23 cellular contexts compared by ENCODE assay signal in genomic region chr1:107414550-107414949, GRCh38.
"Had no signal": no experiment of that assay in that cellular context is flagged by ENCODE, and none has a peak within 500 bp of the region (broad histone marks: within the 10 kb centered on the region; RNA-seq: fewer than 3 reads in every experiment).

No MANE protein-coding gene starts in this region.

- H3K9me3 Mint-ChIP-seq: endodermal cell; naive thymus-derived CD8-positive, alpha-beta T cell; neural crest cell; stimulated activated naive B cell treated with anti-CD40 and anti-IgM and Interleukin-4, amounts not matched to agents 10 μg/mL and 1 μg/mL and 100 μg/mL, for 72 hours; stimulated activated naive CD8-positive, alpha-beta T cell treated with anti-CD3 and anti-CD28 coated beads, Interleukin-15, amount 100 ng/mL, for 72 hours had no signal

- H3K4me1 Mint-ChIP-seq: naive thymus-derived CD8-positive, alpha-beta T cell; neural crest cell; stimulated activated naive B cell treated with anti-CD40 and anti-IgM and Interleukin-4, amounts not matched to agents 10 μg/mL and 1 μg/mL and 100 μg/mL, for 72 hours; stimulated activated naive CD8-positive, alpha-beta T cell treated with anti-CD3 and anti-CD28 coated beads, Interleukin-15, amount 100 ng/mL, for 72 hours had no signal

- H3K4me3 ChIP-seq: coronary artery, gastroesophageal sphincter, mucosa of descending colon, psoas muscle, right lobe of liver, spleen, thoracic aorta, transverse colon had no signal

- H3K27ac Mint-ChIP-seq: endodermal cell; naive thymus-derived CD8-positive, alpha-beta T cell; stimulated activated naive B cell treated with anti-CD40 and anti-IgM and Interleukin-4, amounts not matched to agents 10 μg/mL and 1 μg/mL and 100 μg/mL, for 72 hours; stimulated activated naive CD8-positive, alpha-beta T cell treated with anti-CD3 and anti-CD28 coated beads, Interleukin-15, amount 100 ng/mL, for 72 hours had no signal

- FAIRE-seq: endothelial cell of umbilical vein had no signal

- H3K36me3 Mint-ChIP-seq: naive thymus-derived CD8-positive, alpha-beta T cell; stimulated activated naive B cell treated with anti-CD40 and anti-IgM and Interleukin-4, amounts not matched to agents 10 μg/mL and 1 μg/mL and 100 μg/mL, for 72 hours had no signal

- H3K27me3 Mint-ChIP-seq: stimulated activated naive CD8-positive, alpha-beta T cell treated with anti-CD3 and anti-CD28 coated beads, Interleukin-15, amount 100 ng/mL, for 72 hours had no signal

- H3K4me3 Mint-ChIP-seq: endodermal cell; naive thymus-derived CD8-positive, alpha-beta T cell; neural crest cell; stimulated activated naive B cell treated with anti-CD40 and anti-IgM and Interleukin-4, amounts not matched to agents 10 μg/mL and 1 μg/mL and 100 μg/mL, for 72 hours; stimulated activated naive CD8-positive, alpha-beta T cell treated with anti-CD3 and anti-CD28 coated beads, Interleukin-15, amount 100 ng/mL, for 72 hours had no signal

- DNase-seq: effector CD4-positive, alpha-beta T cell; endodermal cell; erythroblast; glutamatergic neuron; islet precursor cell; mammary epithelial cell; mucosa of descending colon; naive thymus-derived CD8-positive, alpha-beta T cell; nucleus accumbens; psoas muscle; retina; right lobe of liver; spleen; stimulated activated CD4-positive, alpha-beta T cell treated with anti-CD3 and anti-CD28 coated beads, Interleukin-2, amount 100 ng/mL, for 24 hours; stimulated activated CD4-positive, alpha-beta T cell treated with anti-CD3 and anti-CD28 coated beads, Interleukin-4, amount 100 ng/mL, for 4 hours; stimulated activated naive B cell treated with anti-CD40 and anti-IgM and Interleukin-4, amounts not matched to agents 10 μg/mL and 1 μg/mL and 100 μg/mL, for 72 hours; stimulated activated naive CD8-positive, alpha-beta T cell treated with anti-CD3 and anti-CD28 coated beads, Interleukin-15, amount 100 ng/mL, for 72 hours; transverse colon had no signal
